In the genomic region with DNA sequence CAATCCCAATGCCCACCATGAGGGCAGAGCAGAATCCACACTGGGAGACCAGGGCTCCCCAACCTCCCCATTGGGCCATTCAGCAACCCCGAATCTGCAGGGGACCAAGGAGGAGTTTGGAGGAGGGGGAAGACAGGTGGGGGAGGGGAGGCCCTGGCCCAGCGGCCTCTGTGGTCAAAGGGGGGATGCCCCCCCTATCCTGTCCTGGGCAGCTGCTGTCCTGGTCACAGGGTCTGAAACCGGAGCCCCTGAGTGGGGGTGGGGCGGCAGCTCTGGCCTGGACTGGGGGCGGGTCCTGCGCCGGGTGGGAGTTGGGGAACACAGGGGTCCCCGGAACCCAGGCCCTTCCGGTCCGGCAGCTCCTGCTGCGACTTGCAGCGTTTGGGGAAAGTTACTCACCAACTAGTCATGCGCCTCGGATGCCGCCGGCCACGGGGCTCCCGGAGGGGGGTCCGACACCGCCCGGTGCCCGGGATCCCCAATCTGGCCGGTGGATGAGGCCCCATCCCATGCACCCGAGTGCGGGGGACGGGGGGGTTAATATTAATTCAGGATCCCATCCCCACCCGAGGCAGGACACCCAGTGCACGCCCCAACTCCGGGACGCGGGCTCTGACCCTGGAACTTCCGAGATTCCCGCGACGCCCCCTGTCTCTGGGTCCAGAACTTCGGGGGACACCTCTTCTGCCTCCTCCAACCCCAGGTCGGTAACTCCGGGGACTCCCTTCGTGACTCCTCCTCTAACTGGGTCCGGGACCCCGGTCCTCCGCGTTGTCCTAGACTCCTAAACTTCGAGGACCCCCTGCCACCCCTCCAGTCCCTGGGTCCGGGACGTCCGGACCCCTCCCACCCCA, we compare ENCODE assay signal across 8 cellular contexts. TPM values are rescaled to one million over a fixed set of nuclear protein-coding genes. Genes with fewer than 3 reads are reported as not detected.
DNase-seq lines count a peak whose midpoint lies in the region; ATAC-seq, FAIRE-seq and TF ChIP-seq lines count a peak whose summit lies in the region.

No MANE protein-coding gene starts in this region.

- H3K36me3 Mint-ChIP-seq in progenitor cell of endocrine pancreas (ENCODE audit: insufficient read depth): peaks cover 7% of the 10 kb centered on the region

- no peak for ATAC-seq in GM19035 (IDR thresholded peaks at IDR 0.05; ENCODE audit: unreplicated experiment)
- no peak for ATAC-seq in HG03565 (IDR thresholded peaks at IDR 0.05; ENCODE audit: unreplicated experiment)

- TF ChIP-seq CTCF in progenitor cell of endocrine pancreas (IDR thresholded peaks at IDR 0.05; ENCODE audit: unreplicated experiment): no peak

- H3K4me1 Mint-ChIP-seq in progenitor cell of endocrine pancreas (ENCODE audit: low read depth): peaks cover 5% of the 10 kb centered on the region

- no peak for FAIRE-seq in HTR-8/SVneo (lab: Jason Lieb, UNC)

- H3K4me3 Mint-ChIP-seq in progenitor cell of endocrine pancreas (ENCODE audit: low read depth): peak overlapping the region; percentile 89

- no peaks in the 10 kb centered on the region for H3K9me3 Mint-ChIP-seq in progenitor cell of endocrine pancreas (ENCODE audit: low read depth)

- peaks cover 5% of the 10 kb centered on the region for H3K27me3 Mint-ChIP-seq in progenitor cell of endocrine pancreas

- peak overlapping the region; percentile 88 for H3K27ac Mint-ChIP-seq in progenitor cell of endocrine pancreas

- peak; percentile 86 for DNase-seq in AG08396 (ENCODE audit: low spot score)
- DNase-seq in HTR-8/SVneo (ENCODE audit: insufficient read length, low spot score): peak; percentile 80
- peak in 34 of 56 donors; percentile 2 to 79 (median 41) for DNase-seq in amygdala (lab: John Stamatoyannopoulos, UW)
- peak in 44 of 51 donors; percentile 14 to 74 (median 52) for DNase-seq in hypothalamus (lab: John Stamatoyannopoulos, UW)
- peak; percentile 48 for DNase-seq in progenitor cell of endocrine pancreas (ENCODE audit: low spot score, unreplicated experiment)
- DNase-seq in dedifferentiated amniotic fluid mesenchymal stem cell (ENCODE audit: extremely low spot score): no peak

RNA-seq across cellular contexts. Expression of gene HOMER3, which starts 0.9 kb away (rescaled TPM):
- total RNA-seq in progenitor cell of endocrine pancreas: 64.5 and 69.4 TPM in 2 replicates

RNA-seq across cellular contexts. Expression of gene DDX49, which starts 20.6 kb away (rescaled TPM):
- 44.4 and 44.7 TPM in 2 replicates for total RNA-seq in progenitor cell of endocrine pancreas

RNA-seq across cellular contexts. Expression of gene COPE, which starts 21.0 kb away (rescaled TPM):
- total RNA-seq in progenitor cell of endocrine pancreas: 189 and 192 TPM in 2 replicates

RNA-seq across cellular contexts. Expression of gene CERS1, which starts 44.2 kb away (rescaled TPM):
- total RNA-seq in progenitor cell of endocrine pancreas: 20.1 and 20.9 TPM in 2 replicates
